ENCODE assay signal across 2 cellular contexts in the genomic region with DNA sequence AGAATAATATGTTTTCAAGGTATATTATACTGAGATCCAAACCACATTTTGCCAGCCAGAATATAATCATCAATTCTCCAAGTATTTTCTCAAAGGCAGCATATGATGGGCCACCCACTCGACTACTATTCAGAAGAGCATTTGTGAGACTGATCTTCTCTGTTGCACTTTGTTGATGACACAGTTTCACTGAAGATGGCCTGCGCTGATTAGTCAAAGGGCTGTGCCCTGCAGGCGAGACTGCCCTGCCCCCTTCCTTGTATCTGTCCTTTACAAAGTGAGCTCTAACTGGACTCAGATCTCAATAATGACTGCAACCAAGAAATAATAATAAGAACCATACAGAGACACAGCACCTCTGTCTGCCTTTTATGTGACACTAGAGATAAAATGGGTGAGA.
TF ChIP-seq lines count a peak whose summit lies in the region.

No MANE protein-coding gene starts in this region.

TF ChIP-seq in IMR-90, 13 proteins besides CTCF, POLR2A, EP300 and RAD21:
- TF ChIP-seq CEBPB (IDR thresholded peaks at IDR 0.05; ENCODE audit: low read depth, low read length) (no peak), BHLHE40 (IDR thresholded peaks at IDR 0.05; ENCODE audit: low read depth, low read length) (no peak), SMC3 (IDR thresholded peaks at IDR 0.05; ENCODE audit: low read depth, low read length) (no peak), MAFK (IDR thresholded peaks at IDR 0.05; ENCODE audit: low read depth, low read length) (no peak), NFE2L2 (IDR thresholded peaks at IDR 0.05; ENCODE audit: low read depth, low read length) (no peak), RFX5 (IDR thresholded peaks at IDR 0.05; ENCODE audit: low read depth, low read length) (no peak), CHD1 (IDR thresholded peaks at IDR 0.05; ENCODE audit: low read depth, low read length) (no peak)

TF ChIP-seq in H1, 55 proteins besides CTCF, POLR2A, EP300 and RAD21:
- no peak for TF ChIP-seq JUND (IDR thresholded peaks at IDR 0.05; ENCODE audit: low read length)
- TF ChIP-seq TCF12 (IDR thresholded peaks at IDR 0.05; ENCODE audit: low read depth, low read length) = no peak
- no peak for TF ChIP-seq TAF1 (IDR thresholded peaks at IDR 0.05; ENCODE audit: low read depth, low read length)
- no peak for TF ChIP-seq NANOG (IDR thresholded peaks at IDR 0.05; ENCODE audit: insufficient read depth, low read depth, low read length, poor library complexity, severe bottlenecking)
- TF ChIP-seq EGR1 (IDR thresholded peaks at IDR 0.05; ENCODE audit: borderline replicate concordance, low read depth, low read length) = no peak
- no peak for TF ChIP-seq SP1 (IDR thresholded peaks at IDR 0.05; ENCODE audit: low read depth, low read length)
- TF ChIP-seq HDAC6 (IDR thresholded peaks at IDR 0.05; ENCODE audit: low read depth, low read length) = no peak
- no peak for TF ChIP-seq CHD2 (IDR thresholded peaks at IDR 0.05; ENCODE audit: low read length)
- no peak for TF ChIP-seq SP4 (IDR thresholded peaks at IDR 0.05; ENCODE audit: low read length)
- no peak for TF ChIP-seq EZH2 (IDR thresholded peaks at IDR 0.05; ENCODE audit: low read depth, low read length, severe bottlenecking)
- TF ChIP-seq RFX5 (IDR thresholded peaks at IDR 0.05; ENCODE audit: borderline replicate concordance, low read depth, low read length) = no peak
- no peak for TF ChIP-seq CTBP2 (IDR thresholded peaks at IDR 0.05; ENCODE audit: borderline replicate concordance, insufficient read depth, insufficient read length, low read length)
- TF ChIP-seq ZNF274 (IDR thresholded peaks at IDR 0.05; ENCODE audit: borderline replicate concordance, extremely low read depth, low read length) = no peak
- TF ChIP-seq SP2 (IDR thresholded peaks at IDR 0.05; ENCODE audit: low read length) = no peak
- TF ChIP-seq RXRA (IDR thresholded peaks at IDR 0.05; ENCODE audit: insufficient read depth, low read depth, low read length) = no peak
- TF ChIP-seq POLR2AphosphoS5 (IDR thresholded peaks at IDR 0.05; ENCODE audit: low read depth, low read length) = no peak
- no peak for TF ChIP-seq POU5F1 (IDR thresholded peaks at IDR 0.05; ENCODE audit: low read depth, low read length)
TF ChIP-seq in H1: peak in this region for 0.
